10 cellular contexts compared by ENCODE assay signal in the genomic region with DNA sequence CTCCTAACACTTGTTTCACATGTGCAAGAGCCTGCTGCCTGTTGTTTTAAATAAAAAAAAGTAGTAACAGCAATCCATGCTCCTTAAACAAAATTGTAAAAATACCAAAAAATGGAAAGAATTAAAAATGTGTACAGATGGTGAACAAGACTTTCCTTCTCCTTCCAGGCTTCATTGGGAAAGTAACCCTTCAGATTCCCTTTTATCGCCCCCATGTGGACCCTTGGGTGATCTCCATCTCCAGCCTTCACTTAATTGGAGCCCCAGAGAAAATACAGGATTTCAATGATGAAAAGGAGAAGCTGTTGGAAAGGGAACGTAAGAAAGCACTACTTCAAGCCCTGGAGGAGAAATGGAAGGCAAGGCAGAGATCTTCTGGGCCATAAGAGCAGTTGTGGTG. TPM values are rescaled to one million over a fixed set of nuclear protein-coding genes. Genes with fewer than 3 reads are reported as not detected.
DNase-seq lines count a peak whose midpoint lies in the region; ATAC-seq, FAIRE-seq and TF ChIP-seq lines count a peak whose summit lies in the region.
"Had no signal": no experiment of that assay in that cellular context is flagged by ENCODE, and none has a peak within 500 bp of the region (broad histone marks: within the 10 kb centered on the region; RNA-seq: fewer than 3 reads in every experiment).

No MANE protein-coding gene starts in this region.

- no peaks in the 10 kb centered on the region for H3K9me2 ChIP-seq in PC-3 (replicated peaks; ENCODE audit: low read length)

- H3K9ac ChIP-seq in PC-3 (ENCODE audit: low read length): no peak overlapping the region

- no peaks in the 10 kb centered on the region for H3K27me3 Mint-ChIP-seq in natural killer cell (ENCODE audit: low read depth in 2 of 2)
- no peaks in the 10 kb centered on the region for H3K27me3 Mint-ChIP-seq in natural killer cell treated with Interleukin-12 subunit alpha and Interleukin-12 subunit beta and Interleukin-15 and Interleukin-18, amount 100 ng/mL, for 72 hours

- H4K20me1 ChIP-seq in PC-3 (ENCODE audit: low read length): no peaks in the 10 kb centered on the region

- no peak overlapping the region for H3K27ac ChIP-seq in PC-3 (ENCODE audit: low read length)

- no peaks in the 10 kb centered on the region for H3K27me3 ChIP-seq in PC-3 (ENCODE audit: low read length)

- FAIRE-seq in urothelium cell line (lab: Jason Lieb, UNC): no peak

- H3K4me2 ChIP-seq in PC-3 (ENCODE audit: low read length): no peak overlapping the region

- no peak overlapping the region for H3K4me3 Mint-ChIP-seq in natural killer cell
- no peak overlapping the region for H3K4me3 Mint-ChIP-seq in natural killer cell treated with Interleukin-12 subunit alpha and Interleukin-12 subunit beta and Interleukin-15 and Interleukin-18, amount 100 ng/mL, for 72 hours

- H2AFZ ChIP-seq in PC-3 (ENCODE audit: low read length): no peak overlapping the region

- intact Hi-C loops in natural killer cell (cut with micrococcal nuclease) (no loop called here), PC-3 (cut with micrococcal nuclease) (no loop called here)

- no peak overlapping the region for H3K4me3 ChIP-seq in PC-3 (ENCODE audit: low read length)

- H3K9me3 ChIP-seq in PC-3 (ENCODE audit: low read length): no peaks in the 10 kb centered on the region

- DNase-seq in natural killer cell (no peak), PC-3 (peak; percentile 37), urothelium cell line (ENCODE audit: low spot score) (peak; percentile 47), NCI-H2029 treated with DMSO at 0.1 percent for 48 hours (lab: John Stamatoyannopoulos, UW) (no peak), mucosa of gallbladder (ENCODE audit: low spot score) (no peak)
- no peak for DNase-seq in natural killer cell treated with Interleukin-12 subunit alpha and Interleukin-12 subunit beta and Interleukin-15 and Interleukin-18, amount 100 ng/mL, for 72 hours (ENCODE audit: low spot score)
- DNase-seq: activated naive CD4-positive, alpha-beta T cell treated with anti-CD3 and anti-CD28 coated beads, Interleukin-2, amount 50 U/mL, for 16 hours; GDM1 had no signal

- peak; percentile 32 for TF ChIP-seq CTCF in natural killer cell (IDR thresholded peaks at IDR 0.05)
- TF ChIP-seq CTCF in PC-3 (conservative IDR thresholded peaks at IDR 0.05; ENCODE audit: low read depth, low read length): peak; percentile 56

- H3K9me3 Mint-ChIP-seq in natural killer cell: no peaks in the 10 kb centered on the region
- no peaks in the 10 kb centered on the region for H3K9me3 Mint-ChIP-seq in natural killer cell treated with Interleukin-12 subunit alpha and Interleukin-12 subunit beta and Interleukin-15 and Interleukin-18, amount 100 ng/mL, for 72 hours

- peaks cover 1 to 6% of the 10 kb centered on the region in 2 donors for H3K4me1 Mint-ChIP-seq in natural killer cell
- H3K4me1 Mint-ChIP-seq in natural killer cell treated with Interleukin-12 subunit alpha and Interleukin-12 subunit beta and Interleukin-15 and Interleukin-18, amount 100 ng/mL, for 72 hours (ENCODE audit: low read depth in 2 of 2): peaks cover 0 to 6% of the 10 kb centered on the region in 2 donors

- no peaks in the 10 kb centered on the region for H3F3A ChIP-seq in PC-3 (ENCODE audit: low read length, unreplicated experiment)

- POLR2A ChIA-PET in PC-3 (lab: Charles Lee; ENCODE audit: unreplicated experiment): no interaction called here

- peaks cover 34% of the 10 kb centered on the region for H3K4me1 ChIP-seq in PC-3 (ENCODE audit: insufficient read depth, low read length)

- ATAC-seq in natural killer cell: no peak
- no peak for ATAC-seq in natural killer cell treated with Interleukin-12 subunit alpha and Interleukin-12 subunit beta and Interleukin-15 and Interleukin-18, amount 100 ng/mL, for 72 hours
- ATAC-seq in PC-3: no peak
- ATAC-seq in esophagus mucosa: peak; percentile 3
- no peak for ATAC-seq in HG03565 (IDR thresholded peaks at IDR 0.05; ENCODE audit: unreplicated experiment)

- no peak overlapping the region for H3K27ac Mint-ChIP-seq in natural killer cell
- no peak overlapping the region for H3K27ac Mint-ChIP-seq in natural killer cell treated with Interleukin-12 subunit alpha and Interleukin-12 subunit beta and Interleukin-15 and Interleukin-18, amount 100 ng/mL, for 72 hours

- no TSS peak for BruUV-seq in PC-3 (replicated peaks; lab: Mats Ljungman, UMichigan)

- CTCF ChIA-PET in PC-3 (lab: Charles Lee): interaction anchor here (0.6 kb wide), 1 partner anchor 102 kb away, joined by 4 read pairs; no protein-coding TSS in a partner anchor

- peaks cover 36% of the 10 kb centered on the region for H3K36me3 ChIP-seq in PC-3 (ENCODE audit: low read depth, low read length)

- H3K36me3 Mint-ChIP-seq in natural killer cell: peaks cover 10% of the 10 kb centered on the region
- peaks cover 14% of the 10 kb centered on the region for H3K36me3 Mint-ChIP-seq in natural killer cell treated with Interleukin-12 subunit alpha and Interleukin-12 subunit beta and Interleukin-15 and Interleukin-18, amount 100 ng/mL, for 72 hours

- no peaks in the 10 kb centered on the region for H3K79me2 ChIP-seq in PC-3 (ENCODE audit: low read length)

RNA-seq across cellular contexts. Expression of gene VPS13D, which starts 14.2 kb away (rescaled TPM):
- total RNA-seq in natural killer cell (10 to 100 TPM; 66.3 to 94.0 (median 81.7) TPM), PC-3 (2014; rRNA removed) (30.7 and 43.6 TPM in 2 replicates), esophagus mucosa (69.4 TPM), mucosa of gallbladder (69.0 TPM)
- total RNA-seq in natural killer cell treated with Interleukin-12 subunit alpha and Interleukin-12 subunit beta and Interleukin-15 and Interleukin-18, amount 100 ng/mL, for 72 hours: 10 to 100 TPM; 41.8 to 71.7 TPM

Comparison
In these comparisons a context has a peak if more than half of its experiments do, and no peak if none do; other contexts are left out.
1. DNase-seq: peak in PC-3 (single experiment) and urothelium cell line (single experiment); none in natural killer cell (single experiment), natural killer cell treated with Interleukin-12 subunit alpha and Interleukin-12 subunit beta and Interleukin-15 and Interleukin-18, amount 100 ng/mL, for 72 hours (single experiment), NCI-H2029 treated with DMSO at 0.1 percent for 48 hours (single experiment) and mucosa of gallbladder (single experiment).